Comparison of ENCODE assay signal across 15 cellular contexts in genomic region chr1:94828251-94828650, GRCh38. TPM values are rescaled to one million over a fixed set of nuclear protein-coding genes. Genes with fewer than 3 reads are reported as not detected.
A peak's percentile ranks its signal among the peaks of the same experiment; 100 is the strongest.
DNase-seq lines count a peak whose midpoint lies in the region; ATAC-seq and TF ChIP-seq lines count a peak whose summit lies in the region.
"Had no signal": no experiment of that assay in that cellular context is flagged by ENCODE, and none has a peak within 500 bp of the region (broad histone marks: within the 10 kb centered on the region; RNA-seq: fewer than 3 reads in every experiment).

No MANE protein-coding gene starts in this region.

- no peak overlapping the region for H3K4ac ChIP-seq in trophoblast cell (ENCODE audit: low read depth, low read length)

- H3K4me3 Mint-ChIP-seq in natural killer cell treated with Interleukin-12 subunit alpha and Interleukin-12 subunit beta and Interleukin-15 and Interleukin-18, amount 100 ng/mL, for 72 hours, result no peak overlapping the region
- H3K4me3 Mint-ChIP-seq in T-helper 2 cell treated with Interferon-gamma antibody and Interleukin-4, amounts not matched to agents 5 μg/mL and 100 μg/mL, for 36 hours, result no peak overlapping the region
- H3K4me3 Mint-ChIP-seq: CD4-positive, alpha-beta memory T cell; GM23338 had no signal

- H3K27ac ChIP-seq in RWPE1 (no peak overlapping the region), trophoblast cell (ENCODE audit: low read depth, low read length) (peak overlapping the region; percentile 45)
- H3K27ac ChIP-seq: A549, C4-2B, HL-60 had no signal

- no peak overlapping the region for H2BK5ac ChIP-seq in trophoblast cell (ENCODE audit: low read depth, low read length, poor library complexity)

- no peak for TF ChIP-seq CTCF in RWPE1 (conservative IDR thresholded peaks at IDR 0.05; ENCODE audit: low read depth)
- TF ChIP-seq CTCF in epithelial cell of esophagus (IDR thresholded peaks at IDR 0.05; ENCODE audit: insufficient read depth, low read depth, low read length, missing control alignments), result no peak

- no peak overlapping the region for H3K27ac Mint-ChIP-seq in natural killer cell treated with Interleukin-12 subunit alpha and Interleukin-12 subunit beta and Interleukin-15 and Interleukin-18, amount 100 ng/mL, for 72 hours
- H3K27ac Mint-ChIP-seq in T-helper 2 cell treated with Interferon-gamma antibody and Interleukin-4, amounts not matched to agents 5 μg/mL and 100 μg/mL, for 36 hours, result no peak overlapping the region
- H3K27ac Mint-ChIP-seq: CD4-positive, alpha-beta memory T cell; GM23338 had no signal

- no peak overlapping the region for H4K12ac ChIP-seq in trophoblast cell (ENCODE audit: low read depth, low read length)

- H3K27me3 Mint-ChIP-seq in natural killer cell treated with Interleukin-12 subunit alpha and Interleukin-12 subunit beta and Interleukin-15 and Interleukin-18, amount 100 ng/mL, for 72 hours, result peaks cover 29 to 32% of the 10 kb centered on the region in 2 donors
- H3K27me3 Mint-ChIP-seq in T-helper 2 cell treated with Interferon-gamma antibody and Interleukin-4, amounts not matched to agents 5 μg/mL and 100 μg/mL, for 36 hours (ENCODE audit: low read depth), result peaks cover 44% of the 10 kb centered on the region

- H3K4me1 ChIP-seq in trophoblast cell (ENCODE audit: control insufficient read depth in 1 of 2, insufficient read depth in 2 of 2, low read length in 2 of 2), result peaks cover 0 to 2% of the 10 kb centered on the region in 2 experiments
- H3K4me1 ChIP-seq: A549, BE2C had no signal

- no peaks in the 10 kb centered on the region for H3K27me3 ChIP-seq in trophoblast cell (ENCODE audit: insufficient read depth, low read length)
- H3K27me3 ChIP-seq: BE2C had no signal

- H3K14ac ChIP-seq in trophoblast cell (ENCODE audit: low read length), result no peak overlapping the region

- peaks cover under 1% of the 10 kb centered on the region for H3K79me1 ChIP-seq in trophoblast cell (ENCODE audit: low read length)

- no peak overlapping the region for H2AK5ac ChIP-seq in trophoblast cell (ENCODE audit: low read length)

- no peak overlapping the region for H2BK12ac ChIP-seq in trophoblast cell (ENCODE audit: low read length)

- no peak overlapping the region for H4K8ac ChIP-seq in trophoblast cell (ENCODE audit: low read depth, low read length)

- no peaks in the 10 kb centered on the region for H3K36me3 ChIP-seq in trophoblast cell (ENCODE audit: control insufficient read depth in 1 of 2, insufficient read depth in 2 of 2, low read length in 2 of 2)
- H3K36me3 ChIP-seq: BE2C had no signal

- H4K91ac ChIP-seq in trophoblast cell (ENCODE audit: low read depth, low read length), result no peak overlapping the region

- no peak overlapping the region for H2BK120ac ChIP-seq in trophoblast cell (ENCODE audit: insufficient read depth, low read length, poor library complexity)

- H3K9ac ChIP-seq in trophoblast cell (ENCODE audit: low read length), result no peak overlapping the region

- no peak for ATAC-seq in HG03354 (IDR thresholded peaks at IDR 0.05; ENCODE audit: poor library complexity, severe bottlenecking, unreplicated experiment)
- ATAC-seq in natural killer cell treated with Interleukin-12 subunit alpha and Interleukin-12 subunit beta and Interleukin-15 and Interleukin-18, amount 100 ng/mL, for 72 hours, result no peak
- ATAC-seq: A549, GM23338 had no signal

- DNase-seq in RWPE1 (ENCODE audit: low spot score), result peak; percentile 19
- peak; percentile 72 for DNase-seq in epithelial cell of esophagus (ENCODE audit: low read depth)
- DNase-seq in trophoblast cell, result peak in 1 of 2 donors; percentile 29
- no peak for DNase-seq in natural killer cell treated with Interleukin-12 subunit alpha and Interleukin-12 subunit beta and Interleukin-15 and Interleukin-18, amount 100 ng/mL, for 72 hours (ENCODE audit: low spot score)
- no peak for DNase-seq in T-helper 2 cell treated with Interferon-gamma antibody and Interleukin-4, amounts not matched to agents 5 μg/mL and 100 μg/mL, for 36 hours (ENCODE audit: low spot score)
- DNase-seq: BE2C; CD4-positive, alpha-beta memory T cell; DMS79 treated with DMSO at 0.1 percent for 48 hours; EL; H7 had no signal

- no peak overlapping the region for H2AFZ ChIP-seq in trophoblast cell (ENCODE audit: insufficient read depth, low read length, poor library complexity)
- H2AFZ ChIP-seq: GM23338 had no signal

- H3K4me3 ChIP-seq in epithelial cell of esophagus (ENCODE audit: low read length) (no peak overlapping the region), trophoblast cell (ENCODE audit: low read depth, low read length) (no peak overlapping the region)
- H3K4me3 ChIP-seq: A549, GM23338 had no signal

- H3K9me3 Mint-ChIP-seq in natural killer cell treated with Interleukin-12 subunit alpha and Interleukin-12 subunit beta and Interleukin-15 and Interleukin-18, amount 100 ng/mL, for 72 hours, result no peaks in the 10 kb centered on the region
- no peaks in the 10 kb centered on the region for H3K9me3 Mint-ChIP-seq in T-helper 2 cell treated with Interferon-gamma antibody and Interleukin-4, amounts not matched to agents 5 μg/mL and 100 μg/mL, for 36 hours
- H3K9me3 Mint-ChIP-seq: CD4-positive, alpha-beta memory T cell; GM23338 had no signal

- POLR2A ChIA-PET in RWPE1 (lab: Yijun Ruan, JAX; ENCODE audit: low non-redundant PET), result no interaction called here

- no peaks in the 10 kb centered on the region for H3K9me3 ChIP-seq in trophoblast cell (ENCODE audit: insufficient read depth, low read depth, low read length)
- H3K9me3 ChIP-seq: A549, BE2C had no signal

- H3K4me1 Mint-ChIP-seq in natural killer cell treated with Interleukin-12 subunit alpha and Interleukin-12 subunit beta and Interleukin-15 and Interleukin-18, amount 100 ng/mL, for 72 hours (ENCODE audit: low read depth in 2 of 2), result no peaks in the 10 kb centered on the region
- no peaks in the 10 kb centered on the region for H3K4me1 Mint-ChIP-seq in T-helper 2 cell treated with Interferon-gamma antibody and Interleukin-4, amounts not matched to agents 5 μg/mL and 100 μg/mL, for 36 hours (ENCODE audit: low read depth)
- H3K4me1 Mint-ChIP-seq: CD4-positive, alpha-beta memory T cell; GM23338 had no signal

- H3K23ac ChIP-seq in trophoblast cell (ENCODE audit: low read length), result no peak overlapping the region

- H3K18ac ChIP-seq in trophoblast cell (ENCODE audit: low read length), result no peak overlapping the region

- peak overlapping the region; percentile 3 for H3K4me2 ChIP-seq in trophoblast cell (ENCODE audit: low read length)
- H3K4me2 ChIP-seq: A549, GM23338 had no signal

- CTCF ChIA-PET in RWPE1 (lab: Yijun Ruan, JAX), result no interaction called here

- H3K79me2 ChIP-seq in trophoblast cell (ENCODE audit: control insufficient read depth, insufficient read depth, low read length, poor library complexity), result no peaks in the 10 kb centered on the region

- no peaks in the 10 kb centered on the region for H3K36me3 Mint-ChIP-seq in natural killer cell treated with Interleukin-12 subunit alpha and Interleukin-12 subunit beta and Interleukin-15 and Interleukin-18, amount 100 ng/mL, for 72 hours
- H3K36me3 Mint-ChIP-seq in T-helper 2 cell treated with Interferon-gamma antibody and Interleukin-4, amounts not matched to agents 5 μg/mL and 100 μg/mL, for 36 hours (ENCODE audit: low read depth), result no peaks in the 10 kb centered on the region
- H3K36me3 Mint-ChIP-seq: CD4-positive, alpha-beta memory T cell had no signal

RNA-seq across cellular contexts. Expression of gene SLC44A3, which starts 8.1 kb away (rescaled TPM):
- polyA plus RNA-seq in trophoblast cell (2013), result 3.6 and 5.9 TPM in 2 replicates
- total RNA-seq in natural killer cell treated with Interleukin-12 subunit alpha and Interleukin-12 subunit beta and Interleukin-15 and Interleukin-18, amount 100 ng/mL, for 72 hours, result not detected

Comparison
In these comparisons a context has a peak if more than half of its experiments do, and no peak if none do; other contexts are left out.
1. DNase-seq: peak in RWPE1 (single experiment) and epithelial cell of esophagus (single experiment); none in natural killer cell treated with Interleukin-12 subunit alpha and Interleukin-12 subunit beta and Interleukin-15 and Interleukin-18, amount 100 ng/mL, for 72 hours (single experiment) and T-helper 2 cell treated with Interferon-gamma antibody and Interleukin-4, amounts not matched to agents 5 μg/mL and 100 μg/mL, for 36 hours (single experiment).